Comparison of ENCODE assay signal across 10 cellular contexts in the genomic region with DNA sequence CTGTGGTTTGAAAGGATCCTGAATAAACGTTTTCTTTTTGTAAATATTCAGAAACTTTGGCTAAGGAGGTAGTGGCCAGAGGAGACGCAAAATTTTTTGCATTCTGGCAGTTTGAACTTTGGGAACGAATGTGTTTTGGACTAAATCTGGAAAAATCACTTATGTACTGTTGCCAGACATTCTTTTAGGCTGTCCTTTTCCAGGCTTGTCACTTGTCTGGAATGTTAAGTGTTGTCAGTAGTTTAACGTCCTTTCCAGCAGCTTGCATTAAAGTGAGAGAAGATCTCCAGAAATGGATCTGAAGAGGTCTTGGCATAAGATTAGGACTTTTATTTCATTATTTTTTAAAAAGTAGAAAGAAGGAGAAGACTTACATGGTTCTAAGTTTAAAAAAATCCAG.
DNase-seq lines count a peak whose midpoint lies in the region; TF ChIP-seq lines count a peak whose summit lies in the region.
"Had no signal": no experiment of that assay in that cellular context is flagged by ENCODE, and none has a peak within 500 bp of the region (broad histone marks: within the 10 kb centered on the region; RNA-seq: fewer than 3 reads in every experiment).

No MANE protein-coding gene starts in this region.

- H3K9me3 ChIP-seq in SK-N-MC (ENCODE audit: low read depth, low read length) (no peaks in the 10 kb centered on the region), parathyroid adenoma (ENCODE audit: control insufficient read depth, low read length) (no peaks in the 10 kb centered on the region)

- no peaks in the 10 kb centered on the region for H3K27me3 ChIP-seq in parathyroid adenoma (ENCODE audit: control insufficient read depth, insufficient read depth, low read length)

- TF ChIP-seq CTCF in AG10803 (conservative IDR thresholded peaks at IDR 0.05; ENCODE audit: low read length) (no peak), parathyroid adenoma (IDR thresholded peaks at IDR 0.05) (no peak)

- H3K79me2 ChIP-seq in parathyroid adenoma, result no peaks in the 10 kb centered on the region

- peaks cover 6% of the 10 kb centered on the region for H3K4me1 ChIP-seq in parathyroid adenoma

- H3K9ac ChIP-seq in SK-N-MC (ENCODE audit: insufficient read length), result peak overlapping the region; percentile 47
- no peak overlapping the region for H3K9ac ChIP-seq in parathyroid adenoma

- peak overlapping the region; percentile 51 for H3K4me2 ChIP-seq in parathyroid adenoma (ENCODE audit: low read length)

- H3K36me3 ChIP-seq in SK-N-MC (ENCODE audit: insufficient read depth, low read length) (peaks cover 9% of the 10 kb centered on the region), parathyroid adenoma (ENCODE audit: control insufficient read depth, insufficient read depth, low read length) (no peaks in the 10 kb centered on the region)

- no peak overlapping the region; the same call in 1 of the 2 replicates for H3K4me3 ChIP-seq in AG10803 (ENCODE audit: low read length)
- peak overlapping the region; percentile 40 for H3K4me3 ChIP-seq in SK-N-MC
- peak overlapping the region; percentile 22 for H3K4me3 ChIP-seq in parathyroid adenoma (ENCODE audit: low read depth, low read length)

- H3K27ac ChIP-seq in SK-N-MC, result peak overlapping the region; percentile 77
- H3K27ac ChIP-seq in parathyroid adenoma, result no peak overlapping the region

- H2AFZ ChIP-seq in parathyroid adenoma, result no peak overlapping the region

- DNase-seq in AG10803 (ENCODE audit: low read depth) (peak; percentile 98), SK-N-MC (ENCODE audit: low read depth, low spot score) (no peak), fibroblast of the conjunctiva (ENCODE audit: low read depth) (peak; percentile 33), NCI-H1694 treated with DMSO at 0.1 percent for 48 hours (lab: John Stamatoyannopoulos, UW) (no peak), SKM-1 treated with dmso at 0.1 percent for 144 hours (lab: John Stamatoyannopoulos, UW; ENCODE audit: unreplicated experiment) (no peak), DMS53 (lab: John Stamatoyannopoulos, UW) (no peak), NCI-H2029 (lab: John Stamatoyannopoulos, UW) (no peak)
- DNase-seq: activated B cell treated with CpG ODN at 0.5 μM for 24 hours, NCI-H524 treated with DMSO at 0.1 percent for 48 hours had no signal

Comparison
In these comparisons a context has a peak if more than half of its experiments do, and no peak if none do; other contexts are left out.
1. DNase-seq: peak in AG10803 (single experiment) and fibroblast of the conjunctiva (single experiment); none in SK-N-MC (single experiment), NCI-H1694 treated with DMSO at 0.1 percent for 48 hours (single experiment), SKM-1 treated with dmso at 0.1 percent for 144 hours (single experiment), DMS53 (single experiment) and NCI-H2029 (single experiment).